Comparison of ENCODE assay signal across 23 cellular contexts in the genomic region with DNA sequence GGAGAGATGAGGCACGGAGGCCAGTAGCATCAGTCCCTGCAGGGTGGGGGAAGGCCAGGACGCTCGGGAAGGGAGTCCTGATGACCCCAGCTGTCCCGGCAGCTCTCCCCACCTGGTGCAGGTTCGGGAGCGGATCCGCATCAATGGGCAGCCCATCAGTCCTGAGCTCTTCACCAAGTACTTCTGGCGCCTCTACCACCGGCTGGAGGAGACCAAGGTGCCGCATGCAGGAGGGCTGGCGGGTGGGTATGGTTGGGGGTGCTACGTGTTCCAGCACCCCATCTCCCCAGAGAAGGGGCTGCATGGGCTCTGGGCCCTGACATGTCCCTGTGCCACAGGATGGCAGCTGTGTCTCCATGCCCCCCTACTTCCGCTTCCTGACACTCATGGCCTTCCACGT.
"Had no signal": no experiment of that assay in that cellular context is flagged by ENCODE, and none has a peak within 500 bp of the region (broad histone marks: within the 10 kb centered on the region; RNA-seq: fewer than 3 reads in every experiment).

No MANE protein-coding gene starts in this region.

- H3K9me3 Mint-ChIP-seq: activated naive CD4-positive, alpha-beta T cell treated with anti-CD3 and anti-CD28 coated beads, Interleukin-2, amount 50 U/mL, for 72 hours; activated T-helper 1 cell treated with anti-CD3 and anti-CD28 coated beads, Interleukin-12 subunit alpha, Interleukin-12 subunit beta, Interleukin-2, Interleukin-4 antibody, amounts not matched to agents 30 ng/mL and 10 ng/mL and 1 ng/mL, durations not matched to agents 14 hours and 24 hours and 36 hours; mesothelial cell of epicardium; naive thymus-derived CD8-positive, alpha-beta T cell had no signal

- H3K9me3 ChIP-seq: breast epithelium, colonic mucosa, gastroesophageal sphincter, pancreas, psoas muscle, right atrium auricular region, testis, uterus had no signal

- H3K27me3 Mint-ChIP-seq: naive thymus-derived CD8-positive, alpha-beta T cell had no signal

- H3K4me3 Mint-ChIP-seq: activated T-helper 1 cell treated with anti-CD3 and anti-CD28 coated beads, Interleukin-12 subunit alpha, Interleukin-12 subunit beta, Interleukin-2, Interleukin-4 antibody, amounts not matched to agents 30 ng/mL and 10 ng/mL and 1 ng/mL, durations not matched to agents 14 hours and 24 hours and 36 hours; mesothelial cell of epicardium; naive thymus-derived CD8-positive, alpha-beta T cell had no signal

- ATAC-seq: activated naive CD4-positive, alpha-beta T cell treated with anti-CD3 and anti-CD28 coated beads, Interleukin-2, amount 50 U/mL, for 72 hours; gastroesophageal sphincter; left ventricle myocardium superior; naive thymus-derived CD8-positive, alpha-beta T cell; pancreas; psoas muscle had no signal

- H3K27ac Mint-ChIP-seq: activated T-helper 1 cell treated with anti-CD3 and anti-CD28 coated beads, Interleukin-12 subunit alpha, Interleukin-12 subunit beta, Interleukin-2, Interleukin-4 antibody, amounts not matched to agents 30 ng/mL and 10 ng/mL and 1 ng/mL, durations not matched to agents 14 hours and 24 hours and 36 hours; mesothelial cell of epicardium had no signal

- DNase-seq: activated CD4-positive, alpha-beta T cell treated with anti-CD3 and anti-CD28 coated beads, Interleukin-2, amount 50 U/mL, for 48 hours; activated CD4-positive, CD25-positive, alpha-beta regulatory T cell treated with anti-CD3 and anti-CD28 coated beads, Interleukin-2, amount 50 U/mL, for 72 hours; activated gamma-delta T cell; colonic mucosa; dorsolateral prefrontal cortex; head of caudate nucleus; left ventricle myocardium superior; mammary epithelial cell; naive thymus-derived CD8-positive, alpha-beta T cell; psoas muscle; stimulated activated CD4-positive, alpha-beta T cell treated with anti-CD3 and anti-CD28 coated beads, Interleukin-12 subunit alpha, Interleukin-12 subunit beta, amount 100 ng/mL, for 4 hours; stimulated activated CD4-positive, alpha-beta T cell treated with anti-CD3 and anti-CD28 coated beads, Interleukin-4, amount 100 ng/mL, for 4 hours; testis; trophoblast cell; uterus; WERI-Rb-1 had no signal
